In the genomic region with DNA sequence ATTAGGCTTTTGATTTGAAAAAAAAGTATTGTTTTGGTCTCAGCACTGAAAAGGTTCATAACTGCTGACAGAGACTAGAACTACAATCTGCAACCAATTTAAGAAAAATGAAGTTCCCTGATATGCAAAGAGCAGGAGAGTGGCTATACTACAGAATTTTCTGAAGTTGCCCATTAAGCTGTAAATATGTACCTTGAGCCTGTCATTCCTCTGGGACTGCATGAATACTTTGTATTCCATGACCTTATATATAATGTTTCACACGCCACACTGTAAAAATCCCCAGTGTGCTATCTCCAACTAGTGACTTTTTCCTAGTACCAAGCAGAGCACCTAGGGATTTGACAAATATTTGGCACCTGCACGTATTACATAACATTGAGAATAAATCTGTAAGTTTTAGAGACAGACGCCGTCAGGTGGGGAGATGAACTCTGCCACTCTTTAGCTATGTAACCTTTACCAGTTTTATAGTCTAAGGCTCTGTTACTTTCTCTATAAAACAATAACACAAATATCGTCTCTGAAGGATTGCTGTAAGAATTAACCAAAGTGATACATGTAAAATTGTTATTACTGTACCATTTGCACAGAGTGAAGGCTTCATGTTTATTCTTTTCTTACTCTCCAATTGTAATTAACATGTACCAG, we compare ENCODE assay signal across 18 cellular contexts.
A peak's percentile ranks its signal among the peaks of the same experiment; 100 is the strongest.
DNase-seq lines count a peak whose midpoint lies in the region; ATAC-seq, FAIRE-seq and TF ChIP-seq lines count a peak whose summit lies in the region.
"Had no signal": no experiment of that assay in that cellular context is flagged by ENCODE, and none has a peak within 500 bp of the region (broad histone marks: within the 10 kb centered on the region; RNA-seq: fewer than 3 reads in every experiment).

No MANE protein-coding gene starts in this region.

- no peak overlapping the region for H3K4me3 Mint-ChIP-seq in T-helper 2 cell treated with Interferon-gamma antibody and Interleukin-4, amounts not matched to agents 5 μg/mL and 100 μg/mL, for 36 hours
- H3K4me3 Mint-ChIP-seq: CD4-positive, CD25-positive, alpha-beta regulatory T cell; CD8-positive, alpha-beta memory T cell; IgD-negative memory B cell had no signal

- no peaks in the 10 kb centered on the region for H3K27me3 Mint-ChIP-seq in T-helper 2 cell treated with Interferon-gamma antibody and Interleukin-4, amounts not matched to agents 5 μg/mL and 100 μg/mL, for 36 hours (ENCODE audit: low read depth)
- H3K27me3 Mint-ChIP-seq: CD4-positive, CD25-positive, alpha-beta regulatory T cell; IgD-negative memory B cell had no signal

- no peak for FAIRE-seq in HepG2 (lab: Jason Lieb, UNC)
- FAIRE-seq: G401.6, GM12891, GM19239 had no signal

- intact Hi-C loops in colonic mucosa (cut with DNase I) (no loop called here), HepG2 (cut with micrococcal nuclease; ENCODE audit: unreplicated experiment) (no loop called here)

- no peaks in the 10 kb centered on the region for H4K20me1 ChIP-seq in HepG2 (ENCODE audit: insufficient read depth, low read length)

- H3K9me3 ChIP-seq in colonic mucosa: no peaks in the 10 kb centered on the region
- H3K9me3 ChIP-seq in HepG2 (ENCODE audit: low read length): no peaks in the 10 kb centered on the region
- H3K9me3 ChIP-seq: BE2C had no signal

- in situ Hi-C loops in HepG2 (cut with HindIII; ENCODE audit: extremely low pct_ligation_motif_present, low pct_unique_long_range_greater_than_20kb): no loop called here

- no peaks in the 10 kb centered on the region for H3K9me3 Mint-ChIP-seq in T-helper 2 cell treated with Interferon-gamma antibody and Interleukin-4, amounts not matched to agents 5 μg/mL and 100 μg/mL, for 36 hours

- 5% methylated on average over 5 of the region's 5 CpGs for WGBS in HepG2 (ENCODE audit: low lambda C conversion rate)

- TF ChIP-seq EP300 in HepG2 (IDR thresholded peaks at IDR 0.05; ENCODE audit: low read depth in 2 of 2, low read length in 2 of 2) (0 out of 4 replicates have a peak, but pooled peaks of 1 of the 2 experiments have one; percentile 2), HepG2 (CRISPR knock-in tag; IDR thresholded peaks at IDR 0.05; ENCODE audit: borderline replicate concordance) (no peak)

- no peaks in the 10 kb centered on the region for H3K36me3 ChIP-seq in colonic mucosa
- no peaks in the 10 kb centered on the region for H3K36me3 ChIP-seq in HepG2 (replicated peaks in 1 of 2; ENCODE audit: control insufficient read depth in 1 of 2, insufficient read depth in 2 of 2, low read length in 2 of 2)
- H3K36me3 ChIP-seq: BE2C, HAP-1 had no signal

- H3K27ac ChIP-seq in colonic mucosa (peak overlapping the region; percentile 39), HepG2 (ENCODE audit: extremely low read length, insufficient read depth, low read length) (peak overlapping the region; percentile 73)
- H3K27ac ChIP-seq: GM23248 had no signal

- H3K79me2 ChIP-seq in HepG2 (ENCODE audit: insufficient read depth, low read length): no peaks in the 10 kb centered on the region

- DNase-seq in HT-29 (ENCODE audit: low spot score) (peak; percentile 38), colonic mucosa (no peak), HepG2 (ENCODE audit: low spot score) (peak; percentile 37)
- no peak for DNase-seq in T-helper 2 cell treated with Interferon-gamma antibody and Interleukin-4, amounts not matched to agents 5 μg/mL and 100 μg/mL, for 36 hours (ENCODE audit: low spot score)
- DNase-seq: BE2C; CD4-positive, CD25-positive, alpha-beta regulatory T cell; CD8-positive, alpha-beta memory T cell; COR-L47; DMS 273 treated with DMSO at 0.1 percent for 48 hours; DND-41 had no signal

- ATAC-seq in HepG2: peak; percentile 94
- ATAC-seq in HG03457 (IDR thresholded peaks at IDR 0.05; ENCODE audit: unreplicated experiment): no peak
- ATAC-seq in GM19467 (IDR thresholded peaks at IDR 0.05; ENCODE audit: unreplicated experiment): no peak

- H3K4me1 ChIP-seq in colonic mucosa (no peaks in the 10 kb centered on the region), HepG2 (ENCODE audit: insufficient read depth, low read length) (peaks cover 34% of the 10 kb centered on the region)
- H3K4me1 ChIP-seq: BE2C, HAP-1 had no signal

- TF ChIP-seq CTCF in colonic mucosa (IDR thresholded peaks at IDR 0.05) (no peak), HepG2 (CRISPR knock-in tag; IDR thresholded peaks at IDR 0.05) (no peak)

- no peak for TF ChIP-seq POLR2A in HepG2 (IDR thresholded peaks at IDR 0.05; ENCODE audit: insufficient read depth in 1 of 2, low read depth in 2 of 2, low read length in 2 of 2)

- CTCF ChIA-PET in HepG2 (lab: Yijun Ruan, JAX; ENCODE audit: low intra/inter-chr PET ratio, low total read pairs): no interaction called here

- H2AFZ ChIP-seq in HepG2 (ENCODE audit: low read length): no peak overlapping the region
- H2AFZ ChIP-seq: GM23248 had no signal

- no peak overlapping the region for H3K4me3 ChIP-seq in colonic mucosa
- H3K4me3 ChIP-seq in HepG2 (replicated peaks in 1 of 3; ENCODE audit: insufficient read depth in 1 of 3, low read depth in 2 of 3, low read length in 3 of 3): peak overlapping the region; percentile 12 to 48 (median 26); a peak in 3 of 6 replicates
- H3K4me3 ChIP-seq: GM23248, HAP-1 had no signal

- no TSS peak for BruUV-seq in HepG2 (replicated peaks; lab: Mats Ljungman, UMichigan)

- TF ChIP-seq RAD21 in HepG2 (CRISPR knock-in tag; IDR thresholded peaks at IDR 0.05): no peak

- H3K27ac Mint-ChIP-seq in T-helper 2 cell treated with Interferon-gamma antibody and Interleukin-4, amounts not matched to agents 5 μg/mL and 100 μg/mL, for 36 hours: no peak overlapping the region
- H3K27ac Mint-ChIP-seq: CD4-positive, CD25-positive, alpha-beta regulatory T cell; CD8-positive, alpha-beta memory T cell; IgD-negative memory B cell had no signal

- H3K9ac ChIP-seq in colonic mucosa (ENCODE audit: low read depth in 2 of 2, low read length in 2 of 2) (peak overlapping the region in 1 of 2 donors; percentile 23), HepG2 (ENCODE audit: insufficient read depth, low read depth, low read length) (peak overlapping the region; percentile 22; the same call in 1 of the 2 replicates)
- H3K9ac ChIP-seq: GM23248 had no signal

- H3K36me3 Mint-ChIP-seq in T-helper 2 cell treated with Interferon-gamma antibody and Interleukin-4, amounts not matched to agents 5 μg/mL and 100 μg/mL, for 36 hours (ENCODE audit: low read depth): no peaks in the 10 kb centered on the region
- H3K36me3 Mint-ChIP-seq: CD4-positive, CD25-positive, alpha-beta regulatory T cell; CD8-positive, alpha-beta memory T cell had no signal

- POLR2A ChIA-PET in HepG2 (lab: Yijun Ruan, JAX): no interaction called here

- H3K4me1 Mint-ChIP-seq in T-helper 2 cell treated with Interferon-gamma antibody and Interleukin-4, amounts not matched to agents 5 μg/mL and 100 μg/mL, for 36 hours (ENCODE audit: low read depth): no peaks in the 10 kb centered on the region
- H3K4me1 Mint-ChIP-seq: CD4-positive, CD25-positive, alpha-beta regulatory T cell; CD8-positive, alpha-beta memory T cell; IgD-negative memory B cell had no signal

- H3K4me2 ChIP-seq in HepG2 (ENCODE audit: low read depth, low read length): peak overlapping the region; percentile 55

- H3K27me3 ChIP-seq in colonic mucosa: no peaks in the 10 kb centered on the region
- no peaks in the 10 kb centered on the region for H3K27me3 ChIP-seq in HepG2 (ENCODE audit: control insufficient read depth in 1 of 2, insufficient read depth in 2 of 2, low read length in 2 of 2)
- H3K27me3 ChIP-seq: BE2C had no signal

TF ChIP-seq in HepG2, 621 proteins besides CTCF, POLR2A, EP300 and RAD21:
- TF ChIP-seq CEBPG (CRISPR knock-in tag; IDR thresholded peaks at IDR 0.05) (0 out of 2 replicates have a peak, but pooled peaks have one; percentile 7), HNF4A (CRISPR knock-in tag; IDR thresholded peaks at IDR 0.05) (peak; percentile 19; the same call in 1 of the 2 replicates), SOX13 (IDR thresholded peaks at IDR 0.05) (no peak), SOX13 (CRISPR knock-in tag; conservative IDR thresholded peaks at IDR 0.05 in 1 of 2, IDR thresholded peaks at IDR 0.05 in 1 of 2) (no peak), TCF7 (IDR thresholded peaks at IDR 0.05; ENCODE audit: low read depth) (no peak)
- TF ChIP-seq, protein P1, sequence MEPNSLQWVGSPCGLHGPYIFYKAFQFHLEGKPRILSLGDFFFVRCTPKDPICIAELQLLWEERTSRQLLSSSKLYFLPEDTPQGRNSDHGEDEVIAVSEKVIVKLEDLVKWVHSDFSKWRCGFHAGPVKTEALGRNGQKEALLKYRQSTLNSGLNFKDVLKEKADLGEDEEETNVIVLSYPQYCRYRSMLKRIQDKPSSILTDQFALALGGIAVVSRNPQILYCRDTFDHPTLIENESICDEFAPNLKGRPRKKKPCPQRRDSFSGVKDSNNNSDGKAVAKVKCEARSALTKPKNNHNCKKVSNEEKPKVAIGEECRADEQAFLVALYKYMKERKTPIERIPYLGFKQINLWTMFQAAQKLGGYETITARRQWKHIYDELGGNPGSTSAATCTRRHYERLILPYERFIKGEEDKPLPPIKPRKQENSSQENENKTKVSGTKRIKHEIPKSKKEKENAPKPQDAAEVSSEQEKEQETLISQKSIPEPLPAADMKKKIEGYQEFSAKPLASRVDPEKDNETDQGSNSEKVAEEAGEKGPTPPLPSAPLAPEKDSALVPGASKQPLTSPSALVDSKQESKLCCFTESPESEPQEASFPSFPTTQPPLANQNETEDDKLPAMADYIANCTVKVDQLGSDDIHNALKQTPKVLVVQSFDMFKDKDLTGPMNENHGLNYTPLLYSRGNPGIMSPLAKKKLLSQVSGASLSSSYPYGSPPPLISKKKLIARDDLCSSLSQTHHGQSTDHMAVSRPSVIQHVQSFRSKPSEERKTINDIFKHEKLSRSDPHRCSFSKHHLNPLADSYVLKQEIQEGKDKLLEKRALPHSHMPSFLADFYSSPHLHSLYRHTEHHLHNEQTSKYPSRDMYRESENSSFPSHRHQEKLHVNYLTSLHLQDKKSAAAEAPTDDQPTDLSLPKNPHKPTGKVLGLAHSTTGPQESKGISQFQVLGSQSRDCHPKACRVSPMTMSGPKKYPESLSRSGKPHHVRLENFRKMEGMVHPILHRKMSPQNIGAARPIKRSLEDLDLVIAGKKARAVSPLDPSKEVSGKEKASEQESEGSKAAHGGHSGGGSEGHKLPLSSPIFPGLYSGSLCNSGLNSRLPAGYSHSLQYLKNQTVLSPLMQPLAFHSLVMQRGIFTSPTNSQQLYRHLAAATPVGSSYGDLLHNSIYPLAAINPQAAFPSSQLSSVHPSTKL (CRISPR knock-in tag; IDR thresholded peaks at IDR 0.05): 0 out of 2 replicates have a peak, but pooled peaks have one; percentile 17
- TF ChIP-seq, protein P2, sequence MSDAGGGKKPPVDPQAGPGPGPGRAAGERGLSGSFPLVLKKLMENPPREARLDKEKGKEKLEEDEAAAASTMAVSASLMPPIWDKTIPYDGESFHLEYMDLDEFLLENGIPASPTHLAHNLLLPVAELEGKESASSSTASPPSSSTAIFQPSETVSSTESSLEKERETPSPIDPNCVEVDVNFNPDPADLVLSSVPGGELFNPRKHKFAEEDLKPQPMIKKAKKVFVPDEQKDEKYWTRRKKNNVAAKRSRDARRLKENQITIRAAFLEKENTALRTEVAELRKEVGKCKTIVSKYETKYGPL (CRISPR knock-in tag; IDR thresholded peaks at IDR 0.05): 0 out of 2 replicates have a peak, but pooled peaks have one; percentile 42

Comparison
In these comparisons a context has a peak if more than half of its experiments do, and no peak if none do; other contexts are left out.
1. DNase-seq: peak in HT-29 (single experiment) and HepG2 (single experiment); none in colonic mucosa (single experiment) and T-helper 2 cell treated with Interferon-gamma antibody and Interleukin-4, amounts not matched to agents 5 μg/mL and 100 μg/mL, for 36 hours (single experiment).